12 cellular contexts compared by ENCODE assay signal in genomic region chr10:74432841-74433594, GRCh38.
DNase-seq lines count a peak whose midpoint lies in the region; ATAC-seq and TF ChIP-seq lines count a peak whose summit lies in the region.
"Had no signal": no experiment of that assay in that cellular context is flagged by ENCODE, and none has a peak within 500 bp of the region (broad histone marks: within the 10 kb centered on the region; RNA-seq: fewer than 3 reads in every experiment).

No MANE protein-coding gene starts in this region.

- H3K4me3 Mint-ChIP-seq in progenitor cell of endocrine pancreas (ENCODE audit: low read depth), result no peak overlapping the region
- H3K4me3 Mint-ChIP-seq: activated CD8-positive, alpha-beta memory T cell treated with anti-CD3 and anti-CD28 coated beads, Interleukin-2, amount 10 ng/mL, durations not matched to agents 7 days and 5 days had no signal

- no peaks in the 10 kb centered on the region for H3K27me3 Mint-ChIP-seq in progenitor cell of endocrine pancreas
- H3K27me3 Mint-ChIP-seq: activated CD8-positive, alpha-beta memory T cell treated with anti-CD3 and anti-CD28 coated beads, Interleukin-2, amount 10 ng/mL, durations not matched to agents 7 days and 5 days had no signal

- H4K20me1 ChIP-seq in neural cell (ENCODE audit: insufficient read depth), result no peaks in the 10 kb centered on the region

- peaks cover 3% of the 10 kb centered on the region for H3K9me3 Mint-ChIP-seq in progenitor cell of endocrine pancreas (ENCODE audit: low read depth)

- H3K4me3 ChIP-seq in LNCaP clone FGC (ENCODE audit: low read depth, low read length) (no peak overlapping the region), neural cell (ENCODE audit: low read length) (peak overlapping the region; percentile 42)
- H3K4me3 ChIP-seq: stomach had no signal

- H3F3A ChIP-seq in neural cell (ENCODE audit: insufficient read depth, low read length, poor library complexity, severe bottlenecking), result peaks cover 9% of the 10 kb centered on the region

- H2AFZ ChIP-seq in neural cell (ENCODE audit: low read depth, low read length), result no peak overlapping the region

- ATAC-seq in GM18873 (IDR thresholded peaks at IDR 0.05; ENCODE audit: low FRiP score, unreplicated experiment), result no peak
- ATAC-seq in GM18520 (IDR thresholded peaks at IDR 0.05; ENCODE audit: unreplicated experiment), result no peak
- ATAC-seq: activated CD8-positive, alpha-beta memory T cell treated with anti-CD3 and anti-CD28 coated beads, Interleukin-2, amount 10 ng/mL, durations not matched to agents 7 days and 5 days had no signal

- DNase-seq in DMS114 treated with DMSO at 0.1 percent for 48 hours (lab: John Stamatoyannopoulos, UW; ENCODE audit: unreplicated experiment), result peak; percentile 44
- peak; percentile 88 for DNase-seq in LNCaP clone FGC (ENCODE audit: low read depth)
- peak; percentile 48 for DNase-seq in astrocyte of the hippocampus (ENCODE audit: low read depth, low spot score)
- DNase-seq in NK-92 treated with Interleukin-12 subunit alpha and Interleukin-12 subunit beta, amount 100 ng/mL, for 24 hours (lab: John Stamatoyannopoulos, UW), result no peak
- no peak for DNase-seq in progenitor cell of endocrine pancreas (ENCODE audit: low spot score, unreplicated experiment)
- DNase-seq: activated CD8-positive, alpha-beta memory T cell treated with anti-CD3 and anti-CD28 coated beads, Interleukin-2, amount 10 ng/mL, durations not matched to agents 7 days and 5 days; NCI-H774; stomach; T-helper 1 cell had no signal

- no peaks in the 10 kb centered on the region for H3K9me2 ChIP-seq in neural cell (ENCODE audit: insufficient read depth, low read length)

- TF ChIP-seq EP300 in neural cell (conservative IDR thresholded peaks at IDR 0.05; ENCODE audit: poor library complexity, severe bottlenecking), result no peak

- peak overlapping the region; percentile 31 for H3K4me2 ChIP-seq in neural cell (ENCODE audit: low read length)

- no peak overlapping the region for H3K27ac Mint-ChIP-seq in progenitor cell of endocrine pancreas
- H3K27ac Mint-ChIP-seq: activated CD8-positive, alpha-beta memory T cell treated with anti-CD3 and anti-CD28 coated beads, Interleukin-2, amount 10 ng/mL, durations not matched to agents 7 days and 5 days had no signal

- H3K27me3 ChIP-seq in neural cell (ENCODE audit: insufficient read depth, low read depth, low read length), result no peaks in the 10 kb centered on the region
- H3K27me3 ChIP-seq: stomach had no signal

- H3K9me3 ChIP-seq in neural cell (ENCODE audit: low read length), result no peaks in the 10 kb centered on the region
- H3K9me3 ChIP-seq: stomach had no signal

- TF ChIP-seq CTCF in LNCaP clone FGC (IDR thresholded peaks at IDR 0.05; ENCODE audit: control insufficient read depth, extremely low read depth, insufficient read depth) (no peak), neural cell (IDR thresholded peaks at IDR 0.05; ENCODE audit: poor library complexity, severe bottlenecking) (no peak), progenitor cell of endocrine pancreas (IDR thresholded peaks at IDR 0.05; ENCODE audit: unreplicated experiment) (no peak)

- no peak overlapping the region for H3K9ac ChIP-seq in neural cell (ENCODE audit: low read length)

- H3K4me1 Mint-ChIP-seq in progenitor cell of endocrine pancreas (ENCODE audit: low read depth), result peaks cover 10% of the 10 kb centered on the region
- H3K4me1 Mint-ChIP-seq: activated CD8-positive, alpha-beta memory T cell treated with anti-CD3 and anti-CD28 coated beads, Interleukin-2, amount 10 ng/mL, durations not matched to agents 7 days and 5 days had no signal

- H3K36me3 Mint-ChIP-seq in progenitor cell of endocrine pancreas (ENCODE audit: insufficient read depth), result peaks cover 4% of the 10 kb centered on the region

- H3K36me3 ChIP-seq in neural cell (ENCODE audit: insufficient read depth, low read length), result no peaks in the 10 kb centered on the region
- H3K36me3 ChIP-seq: stomach had no signal

- TF ChIP-seq RAD21 in neural cell (conservative IDR thresholded peaks at IDR 0.05), result no peak

- H3K27ac ChIP-seq in neural cell (ENCODE audit: low read length), result peak overlapping the region; percentile 69
- H3K27ac ChIP-seq: stomach had no signal

- no peaks in the 10 kb centered on the region for H3K79me2 ChIP-seq in neural cell (replicated peaks; ENCODE audit: insufficient read depth, low read length)

TF ChIP-seq in neural cell, 6 proteins besides CTCF, POLR2A, EP300 and RAD21:
- no peak for TF ChIP-seq TAF1 (IDR thresholded peaks at IDR 0.05; ENCODE audit: low read depth)
- TF ChIP-seq POLR2AphosphoS5 (IDR thresholded peaks at IDR 0.05), result peak; percentile 63
- TF ChIP-seq REST (IDR thresholded peaks at IDR 0.05; ENCODE audit: borderline replicate concordance), result no peak

Comparison
In these comparisons a context has a peak if more than half of its experiments do, and no peak if none do; other contexts are left out.
1. DNase-seq: peak in DMS114 treated with DMSO at 0.1 percent for 48 hours (single experiment), LNCaP clone FGC (single experiment) and astrocyte of the hippocampus (single experiment); none in NK-92 treated with Interleukin-12 subunit alpha and Interleukin-12 subunit beta, amount 100 ng/mL, for 24 hours (single experiment) and progenitor cell of endocrine pancreas (single experiment).